9 cellular contexts compared by ENCODE assay signal in the genomic region with DNA sequence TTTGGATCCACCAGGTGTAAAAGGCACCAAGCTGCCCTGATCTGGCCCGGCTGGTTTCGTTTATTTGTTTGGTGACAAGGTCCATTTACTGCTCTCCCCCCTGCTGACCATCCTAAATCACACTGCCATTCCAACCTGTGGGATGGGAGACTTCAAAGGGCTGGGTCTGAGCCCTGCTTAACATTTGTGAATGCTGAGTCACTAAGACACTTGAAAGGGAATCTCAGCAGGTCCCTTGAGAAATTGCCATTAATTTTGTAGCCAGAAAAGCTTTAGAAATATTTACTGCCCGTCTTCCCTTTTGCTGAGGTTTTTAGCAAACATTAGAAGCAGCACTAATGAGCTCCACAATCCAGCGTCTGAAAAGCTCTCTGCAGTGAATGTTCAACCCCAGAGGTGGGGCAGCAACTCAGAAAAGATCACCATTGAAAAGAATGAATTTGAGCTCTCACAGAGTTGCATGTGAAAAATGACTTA.
A peak's percentile ranks its signal among the peaks of the same experiment; 100 is the strongest.
DNase-seq lines count a peak whose midpoint lies in the region; ATAC-seq, FAIRE-seq and TF ChIP-seq lines count a peak whose summit lies in the region.
"Had no signal": no experiment of that assay in that cellular context is flagged by ENCODE, and none has a peak within 500 bp of the region (broad histone marks: within the 10 kb centered on the region; RNA-seq: fewer than 3 reads in every experiment).

No MANE protein-coding gene starts in this region.

- FAIRE-seq in D721Med (lab: Jason Lieb, UNC) = no peak
- FAIRE-seq: endothelial cell of umbilical vein had no signal

- peaks cover 7% of the 10 kb centered on the region for H3K4me1 Mint-ChIP-seq in stimulated activated memory B cell treated with anti-CD40 and anti-IgM and Interleukin-4, amounts not matched to agents 10 μg/mL and 1 μg/mL and 100 μg/mL, for 72 hours

- no peak overlapping the region for H3K4me3 Mint-ChIP-seq in stimulated activated memory B cell treated with anti-CD40 and anti-IgM and Interleukin-4, amounts not matched to agents 10 μg/mL and 1 μg/mL and 100 μg/mL, for 72 hours

- H3K36me3 Mint-ChIP-seq in stimulated activated memory B cell treated with anti-CD40 and anti-IgM and Interleukin-4, amounts not matched to agents 10 μg/mL and 1 μg/mL and 100 μg/mL, for 72 hours = peaks cover 7% of the 10 kb centered on the region

- peak overlapping the region; percentile 42 for H3K27ac Mint-ChIP-seq in stimulated activated memory B cell treated with anti-CD40 and anti-IgM and Interleukin-4, amounts not matched to agents 10 μg/mL and 1 μg/mL and 100 μg/mL, for 72 hours

- H3K9me3 Mint-ChIP-seq in stimulated activated memory B cell treated with anti-CD40 and anti-IgM and Interleukin-4, amounts not matched to agents 10 μg/mL and 1 μg/mL and 100 μg/mL, for 72 hours = peaks cover 12% of the 10 kb centered on the region

- no peak overlapping the region for H3K4me3 ChIP-seq in fibroblast of pulmonary artery (replicated peaks; ENCODE audit: low read depth, low read length)

- TF ChIP-seq CTCF in fibroblast of pulmonary artery (IDR thresholded peaks at IDR 0.05; ENCODE audit: low read length, missing control alignments) (no peak), D721Med (IDR thresholded peaks at IDR 0.05; ENCODE audit: insufficient read depth, missing control alignments) (no peak)

- H3K27me3 Mint-ChIP-seq in stimulated activated memory B cell treated with anti-CD40 and anti-IgM and Interleukin-4, amounts not matched to agents 10 μg/mL and 1 μg/mL and 100 μg/mL, for 72 hours = peaks cover 14% of the 10 kb centered on the region

- no peak for ATAC-seq in stimulated activated memory B cell treated with anti-CD40 and anti-IgM and Interleukin-4, amounts not matched to agents 10 μg/mL and 1 μg/mL and 100 μg/mL, for 72 hours
- ATAC-seq in GM21528 (IDR thresholded peaks at IDR 0.05; ENCODE audit: low FRiP score, unreplicated experiment) = no peak

- DNase-seq in DMS 273 (lab: John Stamatoyannopoulos, UW; ENCODE audit: unreplicated experiment) (peak; percentile 11), DMS 273 treated with DMSO at 0.1 percent for 48 hours (lab: John Stamatoyannopoulos, UW) (no peak), NCI-H510A (lab: John Stamatoyannopoulos, UW) (peak; percentile 60), fibroblast of pulmonary artery (ENCODE audit: low read depth) (peak; percentile 6), D721Med (ENCODE audit: insufficient read length, low spot score) (no peak)
- no peak for DNase-seq in stimulated activated CD4-positive, alpha-beta T cell treated with anti-CD3 and anti-CD28 coated beads, Interleukin-15, amount 100 ng/mL, for 24 hours

Comparison
In these comparisons a context has a peak if more than half of its experiments do, and no peak if none do; other contexts are left out.
1. DNase-seq: peak in DMS 273 (single experiment), NCI-H510A (single experiment) and fibroblast of pulmonary artery (single experiment); none in DMS 273 treated with DMSO at 0.1 percent for 48 hours (single experiment), stimulated activated CD4-positive, alpha-beta T cell treated with anti-CD3 and anti-CD28 coated beads, Interleukin-15, amount 100 ng/mL, for 24 hours (single experiment) and D721Med (single experiment).